2 cellular contexts compared by ENCODE assay signal in the genomic region with DNA sequence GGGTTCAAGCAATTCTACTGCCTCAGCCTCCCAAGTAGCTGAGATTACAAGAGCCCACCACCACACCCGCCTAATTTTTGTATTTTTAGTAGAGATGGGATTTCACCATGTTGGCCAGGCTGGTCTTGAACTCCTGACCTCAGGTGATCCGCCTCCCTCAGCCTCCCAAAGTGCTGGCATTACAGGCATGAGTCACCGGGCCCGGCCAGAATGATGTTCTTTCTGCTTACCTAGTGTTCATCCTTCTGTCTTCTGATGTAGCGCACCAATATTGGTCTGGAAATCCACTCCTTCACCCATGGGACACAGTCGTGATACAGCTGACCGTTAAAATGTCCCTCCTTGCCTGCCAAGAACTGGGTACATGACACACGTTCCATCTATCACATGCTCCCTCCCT.
TF ChIP-seq lines count a peak whose summit lies in the region.
"Not testable (repeated sequence)": the region's sequence is repeated elsewhere in the genome, so short reads cannot be mapped to it uniquely, and the experiment has no call there.

No MANE protein-coding gene starts in this region.

TF ChIP-seq in K562, 482 proteins besides CTCF, POLR2A, EP300 and RAD21:
- TF ChIP-seq, protein P1, sequence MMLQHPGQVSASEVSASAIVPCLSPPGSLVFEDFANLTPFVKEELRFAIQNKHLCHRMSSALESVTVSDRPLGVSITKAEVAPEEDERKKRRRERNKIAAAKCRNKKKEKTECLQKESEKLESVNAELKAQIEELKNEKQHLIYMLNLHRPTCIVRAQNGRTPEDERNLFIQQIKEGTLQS (IDR thresholded peaks at IDR 0.05): peak; percentile 43; the same call in 1 of the 2 replicates
- TF ChIP-seq, protein P1 (CRISPR knock-in tag; conservative IDR thresholded peaks at IDR 0.05): not testable (repeated sequence)

TF ChIP-seq in HepG2, 621 proteins besides CTCF, POLR2A, EP300 and RAD21:
- TF ChIP-seq ZBTB38 (CRISPR knock-in tag; IDR thresholded peaks at IDR 0.05): 0 out of 2 replicates have a peak, but pooled peaks have one; percentile 24
TF ChIP-seq in HepG2: peak in this region for 1; not testable (repeated sequence) for 620.
